Comparison of ENCODE assay signal across 8 cellular contexts in the genomic region with DNA sequence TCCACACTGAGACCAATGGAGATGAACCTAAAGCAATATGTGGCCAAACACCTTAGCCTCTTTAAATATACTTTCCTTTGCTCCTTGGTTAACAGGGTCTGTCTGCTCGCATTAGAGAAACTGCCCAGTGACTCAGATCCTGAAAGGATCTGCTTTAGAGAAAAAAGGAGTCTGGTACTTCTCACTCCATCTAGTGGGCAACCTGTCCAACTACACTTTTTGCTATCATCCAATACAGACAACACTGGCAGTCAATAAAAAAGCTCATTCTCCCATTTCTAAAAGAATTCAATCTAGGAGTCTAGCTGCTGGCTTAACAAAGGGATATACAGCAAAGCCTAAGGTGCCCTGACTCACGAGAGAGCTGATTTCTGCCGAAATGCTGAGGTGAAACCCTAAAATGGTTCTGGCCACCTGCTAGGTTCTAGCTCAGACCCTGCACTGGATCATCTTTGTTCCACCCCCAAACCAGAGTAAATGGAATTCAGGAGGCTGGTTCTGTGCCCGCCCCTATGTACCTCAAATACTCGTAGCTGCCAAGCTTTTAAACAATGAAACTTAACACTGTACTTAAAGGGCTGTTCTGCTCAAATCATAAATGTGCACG. TPM values are rescaled to one million over a fixed set of nuclear protein-coding genes. Genes with fewer than 3 reads are reported as not detected.
DNase-seq lines count a peak whose midpoint lies in the region; ATAC-seq and TF ChIP-seq lines count a peak whose summit lies in the region.

No MANE protein-coding gene starts in this region.

- no peaks in the 10 kb centered on the region; the same call in 1 of the 2 replicates for H4K20me1 ChIP-seq in GM23338 (replicated peaks; ENCODE audit: insufficient read depth)
- H4K20me1 ChIP-seq in hepatocyte (ENCODE audit: insufficient read depth, poor library complexity, severe bottlenecking) = no peaks in the 10 kb centered on the region

- ATAC-seq in GM23338 (peak; percentile 70), HG03520 (IDR thresholded peaks at IDR 0.05; ENCODE audit: unreplicated experiment) (no peak), HG02973 (IDR thresholded peaks at IDR 0.05; ENCODE audit: unreplicated experiment) (no peak)

- H3K4me3 ChIP-seq in Caco-2 (ENCODE audit: low read depth, low read length) (no peak overlapping the region), GM23338 (no peak overlapping the region), astrocyte of the cerebellum (ENCODE audit: low read depth, low read length) (no peak overlapping the region), hepatocyte (no peak overlapping the region), spleen (no peak overlapping the region)

- H3K79me2 ChIP-seq in GM23338 (replicated peaks; ENCODE audit: insufficient read depth) = no peaks in the 10 kb centered on the region
- H3K79me2 ChIP-seq in hepatocyte = no peaks in the 10 kb centered on the region

- H3K4me2 ChIP-seq in GM23338 (no peak overlapping the region), hepatocyte (no peak overlapping the region)

- peak in 1 of 2 experiments; percentile 43 for DNase-seq in Caco-2
- DNase-seq in GM23338 (ENCODE audit: low spot score) = peak; percentile 80
- peak; percentile 48 for DNase-seq in NCI-H510A treated with DMSO at 0.1 percent for 48 hours (lab: John Stamatoyannopoulos, UW)
- peak; percentile 45 for DNase-seq in astrocyte of the cerebellum (ENCODE audit: low read depth)
- peak; percentile 79 for DNase-seq in hepatocyte (ENCODE audit: low spot score)
- DNase-seq in spleen = no peak

- in situ Hi-C loops in astrocyte of the cerebellum (cut with HindIII; ENCODE audit: low sequenced_read_pairs) = loop anchor here (5.0 to 10.0 kb wide), 2 partner anchors 57 to 80 kb away; partner anchors contain the start of gene HLA-E

- H3K36me3 ChIP-seq in Caco-2 (ENCODE audit: control insufficient read depth, insufficient read depth, low read length) = peaks cover 4% of the 10 kb centered on the region
- H3K36me3 ChIP-seq in GM23338 (ENCODE audit: insufficient read depth) = peaks cover 6% of the 10 kb centered on the region; the same call in 1 of the 2 replicates
- no peaks in the 10 kb centered on the region for H3K36me3 ChIP-seq in hepatocyte (replicated peaks; ENCODE audit: insufficient read depth, low read depth)
- peaks cover 0 to 49% (median 29%) of the 10 kb centered on the region in 6 donors for H3K36me3 ChIP-seq in spleen

- H3K9me2 ChIP-seq in GM23338 (ENCODE audit: insufficient read depth) = no peaks in the 10 kb centered on the region
- H3K9me2 ChIP-seq in hepatocyte (replicated peaks; ENCODE audit: insufficient read depth) = no peaks in the 10 kb centered on the region

- peaks cover 16% of the 10 kb centered on the region for H3K4me1 Mint-ChIP-seq in Caco-2 (ENCODE audit: low read depth, unreplicated experiment)
- H3K4me1 Mint-ChIP-seq in GM23338 = peaks cover 9% of the 10 kb centered on the region

- CTCF ChIA-PET in Caco-2 (lab: Charles Lee) = interaction anchor here (0.5 to 2.7 kb wide), 17 partner anchors 11 to 1094 kb away, joined by 3 to 60 read pairs (median 3); partner anchors contain the start of genes DHX16, GNL1 and PRR3

- no peaks in the 10 kb centered on the region for H3K27me3 ChIP-seq in Caco-2 (replicated peaks; ENCODE audit: control insufficient read depth, insufficient read depth, low read length)
- H3K27me3 ChIP-seq in GM23338 (ENCODE audit: insufficient read depth) = no peaks in the 10 kb centered on the region
- H3K27me3 ChIP-seq in hepatocyte = no peaks in the 10 kb centered on the region
- H3K27me3 ChIP-seq in spleen (replicated peaks in 1 of 7) = no peaks in the 10 kb centered on the region

- TF ChIP-seq CTCF in Caco-2 (IDR thresholded peaks at IDR 0.05; ENCODE audit: insufficient read depth in 1 of 2, low read depth in 1 of 2, low read length in 1 of 2, severe bottlenecking in 1 of 2, unreplicated experiment in 1 of 2) (peak; percentile 48 to 68), GM23338 (conservative IDR thresholded peaks at IDR 0.05; ENCODE audit: low read depth in 2 of 2) (peak; percentile 71 to 75), astrocyte of the cerebellum (IDR thresholded peaks at IDR 0.05; ENCODE audit: low read depth, low read length, missing control alignments) (peak; percentile 78), hepatocyte (IDR thresholded peaks at IDR 0.05; ENCODE audit: poor library complexity) (peak; percentile 68), spleen (IDR thresholded peaks at IDR 0.05 in 8 of 11, conservative IDR thresholded peaks at IDR 0.05 in 3 of 11) (peak; percentile 66 to 88 (median 78))

- POLR2A ChIA-PET in Caco-2 (lab: Charles Lee) = interaction anchor here (0.6 kb wide), 1 partner anchor 31 kb away, joined by 5 read pairs; no protein-coding TSS in a partner anchor

- H3K4me1 ChIP-seq in Caco-2 (no peaks in the 10 kb centered on the region), GM23338 (ENCODE audit: insufficient read depth) (peaks cover 7% of the 10 kb centered on the region; the same call in 1 of the 2 replicates), hepatocyte (ENCODE audit: insufficient read depth) (no peaks in the 10 kb centered on the region), spleen (peaks cover 24 to 39% (median 31%) of the 10 kb centered on the region in 6 donors)

- BruUV-seq in Caco-2 (replicated peaks; lab: Mats Ljungman, UMichigan) = no TSS peak

- no peak for TF ChIP-seq POLR2A in spleen (IDR thresholded peaks at IDR 0.05)

- no peak overlapping the region for H2AFZ ChIP-seq in GM23338
- H2AFZ ChIP-seq in hepatocyte = no peak overlapping the region

- H3F3A ChIP-seq in GM23338 (replicated peaks; ENCODE audit: low read depth) = no peaks in the 10 kb centered on the region

- no peaks in the 10 kb centered on the region for H3K27me3 Mint-ChIP-seq in Caco-2 (ENCODE audit: insufficient read depth, unreplicated experiment)
- peaks cover 12% of the 10 kb centered on the region for H3K27me3 Mint-ChIP-seq in GM23338 (ENCODE audit: insufficient read depth, low read depth, poor library complexity)

- H3K27ac ChIP-seq in GM23338 (ENCODE audit: low read depth) (no peak overlapping the region; the same call in 1 of the 2 replicates), hepatocyte (no peak overlapping the region), spleen (peak overlapping the region in 1 of 8 donors; percentile 79)

- H3K9me3 ChIP-seq in Caco-2 (no peaks in the 10 kb centered on the region), hepatocyte (ENCODE audit: low read depth) (no peaks in the 10 kb centered on the region), spleen (no peaks in the 10 kb centered on the region)

- no peak overlapping the region for H3K27ac Mint-ChIP-seq in Caco-2 (ENCODE audit: unreplicated experiment)
- H3K27ac Mint-ChIP-seq in GM23338 = no peak overlapping the region

- WGBS in hepatocyte (ENCODE audit: low lambda C conversion rate, missing lambda C conversion rate) = 36% methylated on average over 6 of the region's 6 CpGs
- WGBS in spleen, 5 donors = 40 to 49% (median 43%) methylated on average over 6 of the region's 6 CpGs

- no peaks in the 10 kb centered on the region for H3K9me3 Mint-ChIP-seq in Caco-2 (ENCODE audit: unreplicated experiment)
- no peaks in the 10 kb centered on the region for H3K9me3 Mint-ChIP-seq in GM23338

- intact Hi-C loops in Caco-2 (cut with micrococcal nuclease; ENCODE audit: unreplicated experiment) (loop anchor here (1.0 kb wide), 1 partner anchor 62 kb away; no protein-coding TSS in a partner anchor), spleen (cut with DNase I; ENCODE audit: low total_unique reads) (loop anchor here (5.0 to 10.0 kb wide), 4 partner anchors 43 to 120 kb away; no protein-coding TSS in a partner anchor)

- H3K36me3 Mint-ChIP-seq in Caco-2 (ENCODE audit: insufficient read depth, unreplicated experiment) = peaks cover 11% of the 10 kb centered on the region
- H3K36me3 Mint-ChIP-seq in GM23338 (ENCODE audit: low read depth) = peaks cover 23% of the 10 kb centered on the region

- H3K4me3 Mint-ChIP-seq in Caco-2 (ENCODE audit: unreplicated experiment) (no peak overlapping the region), GM23338 (no peak overlapping the region)

TF ChIP-seq in GM23338, 12 proteins besides CTCF, POLR2A, EP300 and RAD21 (continues in another document):
- no peak for TF ChIP-seq ZNF114 (CRISPR knock-in tag; IDR thresholded peaks at IDR 0.05)
- no peak for TF ChIP-seq EZH2 (IDR thresholded peaks at IDR 0.05; ENCODE audit: low read depth, unreplicated experiment)
- TF ChIP-seq ETS1 (IDR thresholded peaks at IDR 0.05) = no peak

RNA-seq across cellular contexts. Expression of gene GNL1, which starts 11.5 kb away (rescaled TPM):
- total RNA-seq in Caco-2 (2022) (84.1 and 94.1 TPM in 2 replicates), hepatocyte (29.5 and 33.2 TPM in 2 replicates), spleen (10 to 100 TPM; 28.0 to 84.6 (median 56.7) TPM)
- 29.6 and 42.5 TPM in 2 replicates for total RNA-seq in GM23338 (2014; rRNA removed; shearing (Covaris generic))
- polyA plus RNA-seq in GM23338 (2016; fragmentation: Nextera tagmentation; extraction: Ambion mirVana) (30.8 and 31.4 TPM in 2 replicates), hepatocyte (81.1 and 101 TPM in 2 replicates), spleen (10 to 100 TPM; 40.3 to 55.6 (median 45.6) TPM)

RNA-seq across cellular contexts. Expression of gene PRR3, which starts 12.3 kb away (rescaled TPM):
- total RNA-seq in Caco-2 (2022) (20.3 and 20.8 TPM in 2 replicates), hepatocyte (10.1 and 10.8 TPM in 2 replicates), spleen (10 to 100 TPM in 6 of 7 donors, 1 to 10 TPM in 1; 8.1 to 19.6 (median 12.9) TPM)
- 7.5 and 15.2 TPM in 2 replicates for total RNA-seq in GM23338 (2014; rRNA removed; shearing (Covaris generic))
- polyA plus RNA-seq in GM23338 (2016; fragmentation: Nextera tagmentation; extraction: Ambion mirVana) (8.2 and 10.9 TPM in 2 replicates), hepatocyte (7.8 and 9.3 TPM in 2 replicates), spleen (10 to 100 TPM; 11.5 to 15.6 (median 12.9) TPM)

RNA-seq across cellular contexts. Expression of gene ABCF1, which starts 26.5 kb away (rescaled TPM):
- 93.7 and 95.6 TPM in 2 replicates for total RNA-seq in Caco-2 (2022)
- 85.8 and 92.6 TPM in 2 replicates for total RNA-seq in GM23338 (2014; rRNA removed; shearing (Covaris generic))
- 244 and 279 TPM in 2 replicates for polyA plus RNA-seq in GM23338 (2016; fragmentation: Nextera tagmentation; extraction: Ambion mirVana)
- 36.5 and 44.1 TPM in 2 replicates for total RNA-seq in hepatocyte
- polyA plus RNA-seq in hepatocyte = 62.0 and 71.3 TPM in 2 replicates
- 10 to 100 TPM; 30.7 to 53.5 (median 34.5) TPM for total RNA-seq in spleen
- polyA plus RNA-seq in spleen = 10 to 100 TPM; 12.8 to 27.7 (median 14.5) TPM

RNA-seq across cellular contexts. Expression of gene HLA-E, which starts 55.5 kb away (rescaled TPM):
- total RNA-seq in Caco-2 (2022) (47.0 and 49.6 TPM in 2 replicates), hepatocyte (155 and 158 TPM in 2 replicates), spleen (1,000 to 10,000 TPM; 1,072 to 2,111 (median 1,510) TPM)
- total RNA-seq in GM23338 (2014; rRNA removed; shearing (Covaris generic)) = 36.0 and 44.2 TPM in 2 replicates
- polyA plus RNA-seq in GM23338 (2016; fragmentation: Nextera tagmentation; extraction: Ambion mirVana) (15.6 and 15.9 TPM in 2 replicates), hepatocyte (141 and 163 TPM in 2 replicates), spleen (100 to 1,000 TPM; 514 to 675 (median 646) TPM)
